In the genomic region with DNA sequence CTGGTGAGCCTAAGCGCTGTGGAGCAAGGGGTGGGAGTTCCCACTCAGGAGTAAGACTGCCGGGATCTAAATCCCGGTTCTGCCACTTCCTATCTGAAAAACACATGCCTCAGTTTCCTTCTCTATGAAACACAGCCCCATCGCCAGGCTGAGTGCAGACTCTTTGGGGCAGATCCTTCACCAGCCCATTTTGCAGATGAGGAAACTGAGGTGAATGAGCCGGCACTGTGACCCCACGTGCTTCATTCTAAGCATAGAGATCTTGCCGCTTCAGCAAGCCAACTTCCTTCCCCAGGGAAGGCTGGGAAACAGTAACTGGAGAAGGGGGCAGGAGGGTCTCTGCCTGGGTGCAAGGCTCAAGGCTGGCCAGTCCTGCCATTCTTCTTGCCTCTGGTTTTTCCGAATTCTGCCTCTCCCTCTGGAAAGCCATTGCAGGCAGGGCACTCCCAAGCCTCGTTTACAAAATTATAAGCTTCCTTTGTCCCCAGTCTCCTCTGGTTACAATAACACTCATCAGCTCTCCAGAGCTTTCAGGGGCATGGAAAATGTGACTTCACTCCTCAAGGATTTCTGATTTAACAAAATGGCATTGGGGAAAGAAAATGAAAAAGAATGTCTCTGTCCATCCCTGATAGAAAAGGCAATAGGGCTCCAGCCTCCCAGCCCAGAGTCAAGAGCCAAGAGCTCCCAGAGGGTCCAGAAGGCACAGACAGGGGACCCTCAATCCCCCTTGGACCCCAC, we compare ENCODE assay signal across 16 cellular contexts.
A peak's percentile ranks its signal among the peaks of the same experiment; 100 is the strongest.
DNase-seq lines count a peak whose midpoint lies in the region; ATAC-seq and TF ChIP-seq lines count a peak whose summit lies in the region.
"Had no signal": no experiment of that assay in that cellular context is flagged by ENCODE, and none has a peak within 500 bp of the region (broad histone marks: within the 10 kb centered on the region; RNA-seq: fewer than 3 reads in every experiment).

No MANE protein-coding gene starts in this region.

- POLR2A ChIA-PET in IMR-90 (lab: Charles Lee; ENCODE audit: unreplicated experiment): interaction anchor here (0.5 kb wide), 1 partner anchor 29 kb away, joined by 7 read pairs; no protein-coding TSS in a partner anchor

- H3K9ac ChIP-seq in IMR-90 (ENCODE audit: low read depth, low read length) (no peak overlapping the region), mesendoderm (ENCODE audit: low read length) (no peak overlapping the region)

- H3K27me3 ChIP-seq in IMR-90 (ENCODE audit: control insufficient read depth, insufficient read depth, low read length): no peaks in the 10 kb centered on the region
- H3K27me3 ChIP-seq in mesendoderm (ENCODE audit: insufficient read depth, low read length, poor library complexity): no peaks in the 10 kb centered on the region
- no peaks in the 10 kb centered on the region for H3K27me3 ChIP-seq in thoracic aorta (replicated peaks; ENCODE audit: insufficient read depth)
- H3K27me3 ChIP-seq: body of pancreas had no signal

- H3K79me1 ChIP-seq in IMR-90 (ENCODE audit: low read depth in 1 of 2, low read length in 2 of 2) (no peaks in the 10 kb centered on the region), mesendoderm (ENCODE audit: low read length) (no peaks in the 10 kb centered on the region)

- H3K79me2 ChIP-seq in mesendoderm (ENCODE audit: control insufficient read depth, insufficient read depth, low read length): no peaks in the 10 kb centered on the region

- no peak overlapping the region for H2BK120ac ChIP-seq in IMR-90 (ENCODE audit: low read depth, low read length)
- H2BK120ac ChIP-seq in mesendoderm (ENCODE audit: low read depth, low read length): no peak overlapping the region

- H4K8ac ChIP-seq in IMR-90 (ENCODE audit: low read depth in 2 of 2, low read length in 2 of 2): peak overlapping the region in 1 of 2 experiments; percentile 28; a peak in 1 of 4 replicates
- H4K8ac ChIP-seq in mesendoderm (ENCODE audit: low read depth, low read length): no peak overlapping the region

- peak overlapping the region; percentile 27; the same call in 1 of the 2 replicates for H4K91ac ChIP-seq in IMR-90 (ENCODE audit: insufficient read depth, low read depth, low read length)

- H3K4ac ChIP-seq in IMR-90 (ENCODE audit: low read depth, low read length): 0 out of 2 replicates have a peak overlapping the region, but pooled peaks have one; percentile 9
- H3K4ac ChIP-seq in mesendoderm (ENCODE audit: low read depth, low read length): no peak overlapping the region

- H2AFZ ChIP-seq in IMR-90 (replicated peaks; ENCODE audit: low read length, poor library complexity): no peak overlapping the region

- no peak overlapping the region for H3K14ac ChIP-seq in IMR-90 (replicated peaks; ENCODE audit: low read depth, low read length)

- H2BK15ac ChIP-seq in IMR-90 (ENCODE audit: low read depth, low read length): no peak overlapping the region
- no peak overlapping the region for H2BK15ac ChIP-seq in mesendoderm (replicated peaks; ENCODE audit: low read depth)

- H3K56ac ChIP-seq in IMR-90 (ENCODE audit: extremely low read depth, insufficient read depth, low read length) (no peak overlapping the region), mesendoderm (ENCODE audit: low read length) (no peak overlapping the region)

- H3K36me3 ChIP-seq in IMR-90 (ENCODE audit: control insufficient read depth, insufficient read depth, low read length): no peaks in the 10 kb centered on the region
- H3K36me3 ChIP-seq in mesendoderm (ENCODE audit: control insufficient read depth, insufficient read depth, low read length): no peaks in the 10 kb centered on the region
- no peaks in the 10 kb centered on the region for H3K36me3 ChIP-seq in thoracic aorta

- no peak for TF ChIP-seq RAD21 in IMR-90 (IDR thresholded peaks at IDR 0.05; ENCODE audit: low read length)

- ATAC-seq in IMR-90 (ENCODE audit: low read depth) (peak; percentile 64), thoracic aorta (ENCODE audit: insufficient number of reproducible peaks, low FRiP score, low read depth) (peak; percentile 33), T-helper 17 cell (no peak)
- ATAC-seq: body of pancreas had no signal

- no peak overlapping the region for H3K4me3 Mint-ChIP-seq in T-helper 17 cell
- H3K4me3 Mint-ChIP-seq: activated B cell treated with CpG ODN at 0.5 μM for 24 hours had no signal

- 0 out of 2 replicates have a peak overlapping the region, but pooled peaks have one; percentile 56 for H2BK20ac ChIP-seq in IMR-90 (ENCODE audit: low read depth, low read length)

- H2BK5ac ChIP-seq in IMR-90 (ENCODE audit: low read depth, low read length, poor library complexity, severe bottlenecking): no peak overlapping the region
- no peak overlapping the region for H2BK5ac ChIP-seq in mesendoderm (ENCODE audit: low read length)

- H3K23ac ChIP-seq in IMR-90 (ENCODE audit: low read depth, low read length): no peak overlapping the region
- H3K23ac ChIP-seq in mesendoderm (ENCODE audit: low read length): no peak overlapping the region

- DNase-seq in IMR-90 (peak; percentile 71), astrocyte of the hippocampus (ENCODE audit: low read depth, low spot score) (peak; percentile 69), mesendoderm (peak; percentile 69), thoracic aorta (ENCODE audit: low spot score) (no peak), NCI-H146 (lab: John Stamatoyannopoulos, UW) (no peak), NCI-H128 (lab: John Stamatoyannopoulos, UW; ENCODE audit: unreplicated experiment) (no peak), T-helper 17 cell (no peak)
- DNase-seq: activated B cell treated with CpG ODN at 0.5 μM for 24 hours; activated CD8-positive, alpha-beta memory T cell treated with anti-CD3 and anti-CD28 coated beads, Interleukin-2, amount 50 U/mL, for 4 hours; activated gamma-delta T cell treated with Interleukin-2 at 50 U/mL for 16 hours; body of pancreas; hippocampal formation; NCI-H2029; NCI-H774; substantia nigra had no signal

- H3K9me3 ChIP-seq in IMR-90 (ENCODE audit: control insufficient read depth, insufficient read depth, low read length): no peaks in the 10 kb centered on the region
- H3K9me3 ChIP-seq in thoracic aorta: no peaks in the 10 kb centered on the region
- no peaks in the 10 kb centered on the region for H3K9me3 ChIP-seq in T-helper 17 cell (ENCODE audit: control insufficient read depth, low read length, poor library complexity, severe bottlenecking)
- H3K9me3 ChIP-seq: body of pancreas had no signal

- BruUV-seq in IMR-90 (replicated peaks; lab: Mats Ljungman, UMichigan): no TSS peak

- intact Hi-C loops in IMR-90 (cut with micrococcal nuclease): no loop called here

- peaks cover 20% of the 10 kb centered on the region for H3K27me3 Mint-ChIP-seq in T-helper 17 cell

- H3K18ac ChIP-seq in IMR-90 (ENCODE audit: low read depth, low read length): no peak overlapping the region; the same call in 1 of the 2 replicates
- no peak overlapping the region for H3K18ac ChIP-seq in mesendoderm (ENCODE audit: low read length)

- WGBS in IMR-90 (ENCODE audit: extremely low coverage in 2 of 2, insufficient read length in 1 of 2), 2 experiments: 80% methylated on average over 1 of the region's 9 CpGs; no CpG with 5 or more reads in 1 of the 2 experiments
- WGBS in mesendoderm (ENCODE audit: extremely low coverage, insufficient coverage, low lambda C conversion rate): no CpG with 5 or more reads among the region's 9 CpGs

- TF ChIP-seq POLR2A in IMR-90 (IDR thresholded peaks at IDR 0.05; ENCODE audit: low read depth, low read length): no peak

- peaks cover 10% of the 10 kb centered on the region for H3K4me1 ChIP-seq in IMR-90 (ENCODE audit: control insufficient read depth, insufficient read depth, low read length)
- H3K4me1 ChIP-seq in mesendoderm (ENCODE audit: control insufficient read depth, low read depth, low read length): no peaks in the 10 kb centered on the region
- H3K4me1 ChIP-seq in thoracic aorta (ENCODE audit: control insufficient read depth in 1 of 2, low read depth in 2 of 2): peaks cover 42 to 82% of the 10 kb centered on the region in 2 donors

- peaks cover 7% of the 10 kb centered on the region for H3K36me3 Mint-ChIP-seq in T-helper 17 cell (ENCODE audit: low read depth)

- H2AK5ac ChIP-seq in IMR-90 (ENCODE audit: low read depth, low read length) (no peak overlapping the region), mesendoderm (ENCODE audit: low read length) (no peak overlapping the region)

- no peaks in the 10 kb centered on the region for H4K20me1 ChIP-seq in IMR-90 (ENCODE audit: insufficient read depth, low read length)

- peaks cover 23% of the 10 kb centered on the region for H3K4me1 Mint-ChIP-seq in T-helper 17 cell

- H3K4me2 ChIP-seq in IMR-90 (ENCODE audit: low read depth, low read length) (0 out of 2 replicates have a peak overlapping the region, but pooled peaks have one; percentile 7), mesendoderm (ENCODE audit: low read length) (no peak overlapping the region)

- H3K27ac ChIP-seq in IMR-90 (ENCODE audit: insufficient read depth, low read length) (peak overlapping the region; percentile 39; the same call in 1 of the 2 replicates), mesendoderm (ENCODE audit: low read depth, low read length) (no peak overlapping the region), thoracic aorta (peak overlapping the region; percentile 76 to 87)
- H3K27ac ChIP-seq: body of pancreas, C4-2B had no signal

- no peak overlapping the region for H3K27ac Mint-ChIP-seq in T-helper 17 cell
- H3K27ac Mint-ChIP-seq: activated B cell treated with CpG ODN at 0.5 μM for 24 hours had no signal

- CTCF ChIA-PET in IMR-90 (lab: Yijun Ruan, JAX): no interaction called here

- in situ Hi-C loops in IMR-90 (cut with MboI; ENCODE audit: low sequenced_read_pairs): loop anchor here (10.0 kb wide), 1 partner anchor 1239 kb away; no protein-coding TSS in a partner anchor

- dilution Hi-C loops in IMR-90 (cut with HindIII; ENCODE audit: low sequenced_read_pairs, unreplicated experiment): no loop called here

- no peaks in the 10 kb centered on the region for H3K9me1 ChIP-seq in IMR-90 (ENCODE audit: insufficient read depth, low read length)

- no peak overlapping the region for H2AK9ac ChIP-seq in IMR-90 (replicated peaks; ENCODE audit: low read depth, low read length, poor library complexity)

- H4K5ac ChIP-seq in IMR-90 (ENCODE audit: low read depth, low read length) (peak overlapping the region; percentile 36; the same call in 1 of the 2 replicates), mesendoderm (ENCODE audit: low read length) (no peak overlapping the region)

- TF ChIP-seq CTCF in IMR-90 (conservative IDR thresholded peaks at IDR 0.05; ENCODE audit: low read depth, low read length) (no peak), thoracic aorta (IDR thresholded peaks at IDR 0.05) (no peak)

- H3K4me3 ChIP-seq in IMR-90 (ENCODE audit: insufficient read depth, low read depth, low read length) (no peak overlapping the region), mesendoderm (ENCODE audit: low read length) (no peak overlapping the region), thoracic aorta (peak overlapping the region; percentile 22)
- H3K4me3 ChIP-seq: body of pancreas had no signal

TF ChIP-seq in IMR-90, 13 proteins besides CTCF, POLR2A, EP300 and RAD21 (continues in another document):
- TF ChIP-seq CEBPB (IDR thresholded peaks at IDR 0.05; ENCODE audit: low read depth, low read length): no peak
- no peak for TF ChIP-seq MAZ (IDR thresholded peaks at IDR 0.05; ENCODE audit: borderline replicate concordance, low read depth, low read length)
- no peak for TF ChIP-seq CHD1 (IDR thresholded peaks at IDR 0.05; ENCODE audit: low read depth, low read length)
- TF ChIP-seq BHLHE40 (IDR thresholded peaks at IDR 0.05; ENCODE audit: low read depth, low read length): no peak
- TF ChIP-seq RFX5 (IDR thresholded peaks at IDR 0.05; ENCODE audit: low read depth, low read length): no peak

Comparison
In these comparisons a context has a peak if more than half of its experiments do, and no peak if none do; other contexts are left out.
1. DNase-seq: peak in IMR-90 (single experiment), astrocyte of the hippocampus (single experiment) and mesendoderm (single experiment); none in thoracic aorta (single experiment), NCI-H146 (single experiment), NCI-H128 (single experiment) and T-helper 17 cell (0 of 3).